ENCODE assay signal across 14 cellular contexts in genomic region chr14:65226824-65227604, GRCh38.
DNase-seq lines count a peak whose midpoint lies in the region; ATAC-seq and TF ChIP-seq lines count a peak whose summit lies in the region.
"Had no signal": no experiment of that assay in that cellular context is flagged by ENCODE, and none has a peak within 500 bp of the region (broad histone marks: within the 10 kb centered on the region; RNA-seq: fewer than 3 reads in every experiment).

No MANE protein-coding gene starts in this region.

- H3K27me3 ChIP-seq in left lung (no peaks in the 10 kb centered on the region), BE2C (no peaks in the 10 kb centered on the region)

- H3K4me3 ChIP-seq in left lung (no peak overlapping the region), BE2C (ENCODE audit: low read depth, low read length) (no peak overlapping the region)

- no peaks in the 10 kb centered on the region for H3K36me3 Mint-ChIP-seq in T-helper 17 cell (ENCODE audit: low read depth)
- H3K36me3 Mint-ChIP-seq: activated naive CD8-positive, alpha-beta T cell; CD4-positive, CD25-positive, alpha-beta regulatory T cell had no signal

- no peaks in the 10 kb centered on the region for H3K36me3 ChIP-seq in left lung
- H3K36me3 ChIP-seq in BE2C: no peaks in the 10 kb centered on the region

- peaks cover 37% of the 10 kb centered on the region for H3K4me1 Mint-ChIP-seq in T-helper 17 cell

- DNase-seq in HCEC 1CT (peak; percentile 76), amniotic epithelial cell (ENCODE audit: low read depth) (peak; percentile 79), left lung (no peak), T-helper 17 cell (no peak), KG1 (lab: John Stamatoyannopoulos, UW) (no peak), kidney tubule cell (ENCODE audit: low spot score) (no peak), BE2C (no peak)
- DNase-seq: activated CD4-positive, alpha-beta T cell treated with anti-CD3 and anti-CD28 coated beads for 48 hours; CD4-positive, CD25-positive, alpha-beta regulatory T cell; MV-4-11; OCI-M1; stimulated activated naive CD4-positive, alpha-beta T cell had no signal

- H3K27me3 Mint-ChIP-seq in T-helper 17 cell: no peaks in the 10 kb centered on the region
- H3K27me3 Mint-ChIP-seq: activated naive CD8-positive, alpha-beta T cell; CD4-positive, CD25-positive, alpha-beta regulatory T cell had no signal

- H3K9me3 ChIP-seq in left lung (no peaks in the 10 kb centered on the region), T-helper 17 cell (ENCODE audit: control insufficient read depth, low read length, poor library complexity, severe bottlenecking) (no peaks in the 10 kb centered on the region), BE2C (no peaks in the 10 kb centered on the region)

- no peak overlapping the region for H3K4me3 Mint-ChIP-seq in T-helper 17 cell
- H3K4me3 Mint-ChIP-seq: activated naive CD8-positive, alpha-beta T cell had no signal

- no peak overlapping the region for H3K27ac Mint-ChIP-seq in T-helper 17 cell
- H3K27ac Mint-ChIP-seq: activated naive CD8-positive, alpha-beta T cell had no signal

- TF ChIP-seq CTCF in 22Rv1 (IDR thresholded peaks at IDR 0.05) (no peak), left lung (IDR thresholded peaks at IDR 0.05) (no peak), BE2C (IDR thresholded peaks at IDR 0.05; ENCODE audit: low read depth, low read length) (no peak)

- peak overlapping the region; percentile 75 for H3K27ac ChIP-seq in 22Rv1
- H3K27ac ChIP-seq in left lung: peak overlapping the region; percentile 9 to 52

- intact Hi-C loops in left lung (cut with DNase I): loop anchor here in 1 of 2 donors (10.0 kb wide), 1 partner anchor 188 kb away; the partner anchor contains the start of gene FUT8

- H3K4me1 ChIP-seq in left lung: peaks cover 6 to 44% of the 10 kb centered on the region in 2 donors
- H3K4me1 ChIP-seq in BE2C: 0 out of 2 replicates have a peak, but pooled peaks cover 4% of the 10 kb centered on the region

- ATAC-seq in left lung (peak; percentile 16), T-helper 17 cell (no peak)

Comparison
In these comparisons a context has a peak if more than half of its experiments do, and no peak if none do; other contexts are left out.
1. DNase-seq: peak in HCEC 1CT (single experiment) and amniotic epithelial cell (single experiment); none in left lung (0 of 2), T-helper 17 cell (0 of 3), KG1 (single experiment), kidney tubule cell (single experiment) and BE2C (single experiment).